In the genomic region with DNA sequence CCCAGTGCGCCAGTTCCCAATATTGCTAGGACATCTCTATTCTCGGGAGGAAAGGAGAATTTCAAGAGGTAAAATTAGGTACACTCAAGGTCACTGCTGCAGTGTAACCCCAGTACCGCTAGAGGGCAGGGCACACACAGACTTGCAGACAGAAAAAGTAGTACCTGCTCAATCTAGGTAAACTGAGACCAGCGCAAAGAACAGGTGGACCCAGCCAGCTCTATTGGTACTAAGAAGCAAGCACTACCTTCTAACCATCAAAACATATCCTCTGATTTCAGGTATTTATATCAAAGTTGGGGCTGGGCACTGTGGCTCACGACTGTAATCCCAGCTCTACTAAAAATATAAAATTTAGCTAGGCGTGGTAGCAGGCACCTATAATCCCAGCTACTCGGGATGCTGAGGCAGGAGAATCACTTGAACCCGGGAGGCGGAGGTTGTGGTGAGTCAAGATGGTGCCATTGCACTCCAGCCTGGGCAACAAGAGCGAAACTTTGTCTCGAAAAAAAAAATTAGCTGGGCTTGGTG, we compare ENCODE assay signal across 9 cellular contexts. TPM values are rescaled to one million over a fixed set of nuclear protein-coding genes. Genes with fewer than 3 reads are reported as not detected.
A peak's percentile ranks its signal among the peaks of the same experiment; 100 is the strongest.
DNase-seq lines count a peak whose midpoint lies in the region; ATAC-seq and TF ChIP-seq lines count a peak whose summit lies in the region.
"Had no signal": no experiment of that assay in that cellular context is flagged by ENCODE, and none has a peak within 500 bp of the region (broad histone marks: within the 10 kb centered on the region; RNA-seq: fewer than 3 reads in every experiment).

No MANE protein-coding gene starts in this region.

- no peaks in the 10 kb centered on the region for H3K9me3 Mint-ChIP-seq in Calu3 (ENCODE audit: low read depth, unreplicated experiment)
- no peaks in the 10 kb centered on the region for H3K9me3 Mint-ChIP-seq in T-cell

- H3K4me3 Mint-ChIP-seq in Calu3 (ENCODE audit: low read depth, unreplicated experiment) = peak overlapping the region; percentile 37
- peak overlapping the region in 2 of 3 donors; percentile 17 to 32 for H3K4me3 Mint-ChIP-seq in T-cell

- no TSS peak for BruUV-seq in Calu3 (replicated peaks; lab: Mats Ljungman, UMichigan)

- peak; percentile 57 for DNase-seq in Calu3
- peak; percentile 51 for DNase-seq in HT1080 (ENCODE audit: low read depth)
- DNase-seq in T-cell = peak in 32 of 34 experiments; percentile 22 to 74 (median 58)
- DNase-seq in anterior cingulate cortex (lab: John Stamatoyannopoulos, UW) = peak in 32 of 58 donors; percentile 4 to 60 (median 32)
- peak; percentile 75 for DNase-seq in inferior parietal cortex (ENCODE audit: extremely low spot score)
- peak; percentile 76 to 78 for DNase-seq in stimulated activated CD4-positive, alpha-beta T cell treated with anti-CD3 and anti-CD28 coated beads, Interleukin-2, amount 100 ng/mL, for 24 hours

- ATAC-seq in T-cell (replicated peaks in 1 of 4) (no peak), GM18498 (IDR thresholded peaks at IDR 0.05; ENCODE audit: unreplicated experiment) (no peak), HG03045 (IDR thresholded peaks at IDR 0.05; ENCODE audit: unreplicated experiment) (no peak)

- H3K27ac Mint-ChIP-seq in Calu3 (ENCODE audit: unreplicated experiment) (no peak overlapping the region), T-cell (peak overlapping the region; percentile 14 to 84)

- POLR2A ChIA-PET in T-cell (lab: Charles Lee) = interaction anchor here in 1 of 2 donors (0.7 kb wide), 1 partner anchor 549 kb away, joined by 4 read pairs; no protein-coding TSS in a partner anchor

- CTCF ChIA-PET in Calu3 (lab: Charles Lee) = interaction anchor here (1.6 to 1.9 kb wide), 2 partner anchors 63 to 144 kb away, joined by 7 read pairs; no protein-coding TSS in a partner anchor
- CTCF ChIA-PET in T-cell (lab: Charles Lee) = interaction anchor here (0.6 to 1.6 kb wide), 8 partner anchors 49 to 567 kb away, joined by 3 read pairs; partner anchors contain the start of genes RILP (in 1 of the 2) and SMYD4 (in 1 of the 2)

- H3K27me3 Mint-ChIP-seq in Calu3 (ENCODE audit: unreplicated experiment) (no peaks in the 10 kb centered on the region), T-cell (no peaks in the 10 kb centered on the region)

- peak; percentile 69 for TF ChIP-seq CTCF in Calu3 (IDR thresholded peaks at IDR 0.05; ENCODE audit: unreplicated experiment)

- intact Hi-C loops in Calu3 (cut with micrococcal nuclease; ENCODE audit: unreplicated experiment) = no loop called here

- H3K4me1 Mint-ChIP-seq in Calu3 (ENCODE audit: low read depth, unreplicated experiment) (no peaks in the 10 kb centered on the region), T-cell (peaks cover 49 to 56% (median 51%) of the 10 kb centered on the region in 3 donors)

- peaks cover 45% of the 10 kb centered on the region for H3K36me3 Mint-ChIP-seq in Calu3 (ENCODE audit: insufficient read depth, unreplicated experiment)
- peaks cover 3% of the 10 kb centered on the region for H3K36me3 Mint-ChIP-seq in T-cell

RNA-seq across cellular contexts. Expression of gene WDR81, which starts 3.6 kb away (rescaled TPM):
- total RNA-seq in Calu3 (2022) (11.2 and 11.8 TPM in 2 replicates), T-cell (10 to 100 TPM; 41.4 to 76.0 (median 63.1) TPM)
- total RNA-seq in HT1080 (2014; rRNA removed; shearing (Covaris generic)) = 8.3 and 9.9 TPM in 2 replicates
- 8.5 and 8.6 TPM in 2 replicates for polyA plus RNA-seq in HT1080 (2015; cell fraction: cytosol; rRNA removed)
- 29.7 and 32.5 TPM in 2 replicates for polyA plus RNA-seq in HT1080 (2015; cell fraction: nucleus; rRNA removed)

RNA-seq across cellular contexts. Expression of gene TLCD2, which starts 10.7 kb away (rescaled TPM):
- total RNA-seq in Calu3 (2022) (5.9 and 6.7 TPM in 2 replicates), T-cell (under 1 TPM; 0.25 to 0.82 (median 0.59) TPM)
- total RNA-seq in HT1080 (2014; rRNA removed; shearing (Covaris generic)) = 0.37 and 0.64 TPM in 2 replicates
- polyA plus RNA-seq in HT1080 (2015; cell fraction: cytosol; rRNA removed) = 1.5 and 1.6 TPM in 2 replicates
- polyA plus RNA-seq in HT1080 (2015; cell fraction: nucleus; rRNA removed) = 1.3 and 1.4 TPM in 2 replicates

RNA-seq across cellular contexts. Expression of gene SERPINF2, which starts 21.8 kb away (rescaled TPM):
- total RNA-seq in Calu3 (2022) = 0.54 and 0.76 TPM in 2 replicates
- 2.0 and 2.9 TPM in 2 replicates for total RNA-seq in HT1080 (2014; rRNA removed; shearing (Covaris generic))
- polyA plus RNA-seq in HT1080 (2015; cell fraction: cytosol; rRNA removed) = 0.28 and 0.57 TPM in 2 replicates
- 0.12 and 0.41 TPM in 2 replicates for polyA plus RNA-seq in HT1080 (2015; cell fraction: nucleus; rRNA removed)
- 1 to 10 TPM in 4 of 5 donors, under 1 TPM in 1; 0.86 to 2.9 (median 1.4) TPM for total RNA-seq in T-cell

RNA-seq across cellular contexts. Expression of gene PRPF8, which starts 36.3 kb away (rescaled TPM):
- 182 and 206 TPM in 2 replicates for total RNA-seq in Calu3 (2022)
- total RNA-seq in HT1080 (2014; rRNA removed; shearing (Covaris generic)) = 107 and 117 TPM in 2 replicates
- 95.3 and 107 TPM in 2 replicates for polyA plus RNA-seq in HT1080 (2015; cell fraction: cytosol; rRNA removed)
- 341 and 342 TPM in 2 replicates for polyA plus RNA-seq in HT1080 (2015; cell fraction: nucleus; rRNA removed)
- 100 to 1,000 TPM; 387 to 543 (median 409) TPM for total RNA-seq in T-cell

RNA-seq across cellular contexts. Expression of gene SERPINF1, which starts 40.9 kb away (rescaled TPM):
- total RNA-seq in Calu3 (2022) (not detected in 2 replicates), T-cell (1 to 10 TPM in 4 of 5 donors, under 1 TPM in 1; 0.68 to 8.9 (median 4.4) TPM)
- total RNA-seq in HT1080 (2014; rRNA removed; shearing (Covaris generic)) = 2.0 and 2.6 TPM in 2 replicates
- polyA plus RNA-seq in HT1080 (2015; cell fraction: cytosol; rRNA removed) = 0.08 and 0.78 TPM in 2 replicates
- polyA plus RNA-seq in HT1080 (2015; cell fraction: nucleus; rRNA removed) = 1.7 and 2.7 TPM in 2 replicates
- total RNA-seq: T-helper 1 cell treated with Interleukin-12 subunit alpha and Interleukin-12 subunit beta and Interleukin-4 antibody, amounts not matched to agents 30 ng/mL and 1 ng/mL, for 36 hours had no signal
